ENCODE assay signal across 17 cellular contexts in genomic region chr2:237453671-237454070, GRCh38. TPM values are rescaled to one million over a fixed set of nuclear protein-coding genes. Genes with fewer than 3 reads are reported as not detected.
DNase-seq lines count a peak whose midpoint lies in the region; ATAC-seq and TF ChIP-seq lines count a peak whose summit lies in the region.
"Had no signal": no experiment of that assay in that cellular context is flagged by ENCODE, and none has a peak within 500 bp of the region (broad histone marks: within the 10 kb centered on the region; RNA-seq: fewer than 3 reads in every experiment).

No MANE protein-coding gene starts in this region.

- no peak for TF ChIP-seq CTCF in HFFc6 (IDR thresholded peaks at IDR 0.05)

- peaks cover 14% of the 10 kb centered on the region; the same call in 1 of the 2 replicates for H3K36me3 Mint-ChIP-seq in HFFc6 (ENCODE audit: low read depth)
- H3K36me3 Mint-ChIP-seq: CD4-positive, alpha-beta memory T cell had no signal

- peaks cover 70% of the 10 kb centered on the region for H3K4me1 Mint-ChIP-seq in HFFc6 (ENCODE audit: low read depth)

- peaks cover 1% of the 10 kb centered on the region; the same call in 1 of the 2 replicates for H3K27me3 Mint-ChIP-seq in HFFc6 (ENCODE audit: insufficient read depth)
- H3K27me3 Mint-ChIP-seq: CD4-positive, alpha-beta memory T cell had no signal

- no peak overlapping the region for H3K4me3 Mint-ChIP-seq in HFFc6
- H3K4me3 Mint-ChIP-seq: CD4-positive, alpha-beta memory T cell had no signal

- ATAC-seq in GM21367 (IDR thresholded peaks at IDR 0.05; ENCODE audit: unreplicated experiment) (no peak), GM21786 (IDR thresholded peaks at IDR 0.05; ENCODE audit: unreplicated experiment) (no peak), SK-N-SH treated with all-trans-retinoic acid at 6 μM for 48 hours (no peak)
- ATAC-seq: Right ventricle myocardium inferior had no signal

- no peaks in the 10 kb centered on the region for H3K9me3 Mint-ChIP-seq in HFFc6

- DNase-seq in HFFc6 (no peak), NCI-H2029 treated with DMSO at 0.1 percent for 48 hours (lab: John Stamatoyannopoulos, UW) (peak; percentile 20), cerebellum (ENCODE audit: low spot score) (peak; percentile 55)
- DNase-seq in stimulated activated CD8-positive, alpha-beta memory T cell treated with anti-CD3 and anti-CD28 coated beads, Interleukin-4, amount 100 ng/mL, for 48 hours, result peak; percentile 18
- DNase-seq: CD4-positive, alpha-beta memory T cell; DMS153; EL; NCI-H1417 treated with DMSO at 0.1 percent for 48 hours; NCI-H1930; NCI-H2171; NCI-H446 treated with DMSO at 0.1 percent for 48 hours had no signal

- H3K27ac Mint-ChIP-seq in HFFc6, result peak overlapping the region; percentile 17

TF ChIP-seq in SK-N-SH treated with all-trans-retinoic acid at 6 μM for 48 hours, 23 proteins besides CTCF, POLR2A, EP300 and RAD21:
- no peak for TF ChIP-seq ISL1 (CRISPR knock-in tag; IDR thresholded peaks at IDR 0.05)
- TF ChIP-seq BACH2 (CRISPR knock-in tag; IDR thresholded peaks at IDR 0.05; ENCODE audit: borderline replicate concordance), result no peak
- no peak for TF ChIP-seq CSRNP3 (CRISPR knock-in tag; IDR thresholded peaks at IDR 0.05)
- TF ChIP-seq GLIS3 (CRISPR knock-in tag; IDR thresholded peaks at IDR 0.05), result no peak
- TF ChIP-seq OSR1 (CRISPR knock-in tag; IDR thresholded peaks at IDR 0.05), result no peak
- no peak for TF ChIP-seq SNAI2 (CRISPR knock-in tag; IDR thresholded peaks at IDR 0.05)
- TF ChIP-seq ZFP30 (CRISPR knock-in tag; IDR thresholded peaks at IDR 0.05), result no peak
- no peak for TF ChIP-seq RARB (CRISPR knock-in tag; IDR thresholded peaks at IDR 0.05)
- TF ChIP-seq ZC3H10 (CRISPR knock-in tag; IDR thresholded peaks at IDR 0.05), result no peak
- TF ChIP-seq ZNF70 (CRISPR knock-in tag; IDR thresholded peaks at IDR 0.05), result no peak
- no peak for TF ChIP-seq ARNTL (CRISPR knock-in tag; IDR thresholded peaks at IDR 0.05; ENCODE audit: borderline replicate concordance, low read depth)
- TF ChIP-seq TOX (CRISPR knock-in tag; IDR thresholded peaks at IDR 0.05; ENCODE audit: borderline replicate concordance), result no peak
- no peak for TF ChIP-seq POU6F1 (CRISPR knock-in tag; IDR thresholded peaks at IDR 0.05; ENCODE audit: borderline replicate concordance, low read depth)
- TF ChIP-seq ESRRG (CRISPR knock-in tag; IDR thresholded peaks at IDR 0.05), result no peak
- TF ChIP-seq, protein P1, sequence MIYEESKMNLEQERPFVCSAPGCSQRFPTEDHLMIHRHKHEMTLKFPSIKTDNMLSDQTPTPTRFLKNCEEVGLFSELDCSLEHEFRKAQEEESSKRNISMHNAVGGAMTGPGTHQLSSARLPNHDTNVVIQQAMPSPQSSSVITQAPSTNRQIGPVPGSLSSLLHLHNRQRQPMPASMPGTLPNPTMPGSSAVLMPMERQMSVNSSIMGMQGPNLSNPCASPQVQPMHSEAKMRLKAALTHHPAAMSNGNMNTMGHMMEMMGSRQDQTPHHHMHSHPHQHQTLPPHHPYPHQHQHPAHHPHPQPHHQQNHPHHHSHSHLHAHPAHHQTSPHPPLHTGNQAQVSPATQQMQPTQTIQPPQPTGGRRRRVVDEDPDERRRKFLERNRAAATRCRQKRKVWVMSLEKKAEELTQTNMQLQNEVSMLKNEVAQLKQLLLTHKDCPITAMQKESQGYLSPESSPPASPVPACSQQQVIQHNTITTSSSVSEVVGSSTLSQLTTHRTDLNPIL (CRISPR knock-in tag; IDR thresholded peaks at IDR 0.05; ENCODE audit: low read depth), result no peak
- TF ChIP-seq, protein P2, sequence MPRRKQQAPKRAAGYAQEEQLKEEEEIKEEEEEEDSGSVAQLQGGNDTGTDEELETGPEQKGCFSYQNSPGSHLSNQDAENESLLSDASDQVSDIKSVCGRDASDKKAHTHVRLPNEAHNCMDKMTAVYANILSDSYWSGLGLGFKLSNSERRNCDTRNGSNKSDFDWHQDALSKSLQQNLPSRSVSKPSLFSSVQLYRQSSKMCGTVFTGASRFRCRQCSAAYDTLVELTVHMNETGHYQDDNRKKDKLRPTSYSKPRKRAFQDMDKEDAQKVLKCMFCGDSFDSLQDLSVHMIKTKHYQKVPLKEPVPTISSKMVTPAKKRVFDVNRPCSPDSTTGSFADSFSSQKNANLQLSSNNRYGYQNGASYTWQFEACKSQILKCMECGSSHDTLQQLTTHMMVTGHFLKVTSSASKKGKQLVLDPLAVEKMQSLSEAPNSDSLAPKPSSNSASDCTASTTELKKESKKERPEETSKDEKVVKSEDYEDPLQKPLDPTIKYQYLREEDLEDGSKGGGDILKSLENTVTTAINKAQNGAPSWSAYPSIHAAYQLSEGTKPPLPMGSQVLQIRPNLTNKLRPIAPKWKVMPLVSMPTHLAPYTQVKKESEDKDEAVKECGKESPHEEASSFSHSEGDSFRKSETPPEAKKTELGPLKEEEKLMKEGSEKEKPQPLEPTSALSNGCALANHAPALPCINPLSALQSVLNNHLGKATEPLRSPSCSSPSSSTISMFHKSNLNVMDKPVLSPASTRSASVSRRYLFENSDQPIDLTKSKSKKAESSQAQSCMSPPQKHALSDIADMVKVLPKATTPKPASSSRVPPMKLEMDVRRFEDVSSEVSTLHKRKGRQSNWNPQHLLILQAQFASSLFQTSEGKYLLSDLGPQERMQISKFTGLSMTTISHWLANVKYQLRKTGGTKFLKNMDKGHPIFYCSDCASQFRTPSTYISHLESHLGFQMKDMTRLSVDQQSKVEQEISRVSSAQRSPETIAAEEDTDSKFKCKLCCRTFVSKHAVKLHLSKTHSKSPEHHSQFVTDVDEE (CRISPR knock-in tag; IDR thresholded peaks at IDR 0.05), result no peak
- TF ChIP-seq TCF4 (CRISPR knock-in tag; IDR thresholded peaks at IDR 0.05; ENCODE audit: borderline replicate concordance), result no peak
- no peak for TF ChIP-seq PPARA (CRISPR knock-in tag; IDR thresholded peaks at IDR 0.05; ENCODE audit: borderline replicate concordance)
- TF ChIP-seq, protein P3, sequence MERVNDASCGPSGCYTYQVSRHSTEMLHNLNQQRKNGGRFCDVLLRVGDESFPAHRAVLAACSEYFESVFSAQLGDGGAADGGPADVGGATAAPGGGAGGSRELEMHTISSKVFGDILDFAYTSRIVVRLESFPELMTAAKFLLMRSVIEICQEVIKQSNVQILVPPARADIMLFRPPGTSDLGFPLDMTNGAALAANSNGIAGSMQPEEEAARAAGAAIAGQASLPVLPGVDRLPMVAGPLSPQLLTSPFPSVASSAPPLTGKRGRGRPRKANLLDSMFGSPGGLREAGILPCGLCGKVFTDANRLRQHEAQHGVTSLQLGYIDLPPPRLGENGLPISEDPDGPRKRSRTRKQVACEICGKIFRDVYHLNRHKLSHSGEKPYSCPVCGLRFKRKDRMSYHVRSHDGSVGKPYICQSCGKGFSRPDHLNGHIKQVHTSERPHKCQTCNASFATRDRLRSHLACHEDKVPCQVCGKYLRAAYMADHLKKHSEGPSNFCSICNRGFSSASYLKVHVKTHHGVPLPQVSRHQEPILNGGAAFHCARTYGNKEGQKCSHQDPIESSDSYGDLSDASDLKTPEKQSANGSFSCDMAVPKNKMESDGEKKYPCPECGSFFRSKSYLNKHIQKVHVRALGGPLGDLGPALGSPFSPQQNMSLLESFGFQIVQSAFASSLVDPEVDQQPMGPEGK (CRISPR knock-in tag; IDR thresholded peaks at IDR 0.05; ENCODE audit: borderline replicate concordance), result no peak
- no peak for TF ChIP-seq CSDC2 (CRISPR knock-in tag; IDR thresholded peaks at IDR 0.05)

RNA-seq across cellular contexts. Expression of gene MLPH, which starts 33.4 kb away (rescaled TPM):
- total RNA-seq in HFFc6 (2021; fragmentation: NEBNext Ultra II Directional; extraction: Animal tissue kit (Norgen Biotek cat#: 25700)), result 10 to 100 TPM; 32.0 to 44.1 (median 41.0) TPM
- 1.2 TPM for total RNA-seq in cerebellum
- total RNA-seq: A673; CD4-positive, alpha-beta memory T cell; OCI-LY7 had no signal

RNA-seq across cellular contexts. Expression of gene COL6A3, which starts 39.7 kb away (rescaled TPM):
- total RNA-seq in HFFc6 (2021; fragmentation: NEBNext Ultra II Directional; extraction: Animal tissue kit (Norgen Biotek cat#: 25700)), result 100 to 1,000 TPM; 409 to 759 (median 458) TPM
- total RNA-seq in cerebellum, result 59.6 TPM
- total RNA-seq: OCI-LY7 had no signal

Comparison
In these comparisons a context has a peak if more than half of its experiments do, and no peak if none do; other contexts are left out.
1. RNA of gene MLPH, which starts 33.4 kb away (total RNA-seq): 32.0 to 44.1 TPM in HFFc6; 1.2 TPM in cerebellum (single experiment); every median in the first group is over 10 times any median in the second.